8 cellular contexts compared by ENCODE assay signal in the genomic region with DNA sequence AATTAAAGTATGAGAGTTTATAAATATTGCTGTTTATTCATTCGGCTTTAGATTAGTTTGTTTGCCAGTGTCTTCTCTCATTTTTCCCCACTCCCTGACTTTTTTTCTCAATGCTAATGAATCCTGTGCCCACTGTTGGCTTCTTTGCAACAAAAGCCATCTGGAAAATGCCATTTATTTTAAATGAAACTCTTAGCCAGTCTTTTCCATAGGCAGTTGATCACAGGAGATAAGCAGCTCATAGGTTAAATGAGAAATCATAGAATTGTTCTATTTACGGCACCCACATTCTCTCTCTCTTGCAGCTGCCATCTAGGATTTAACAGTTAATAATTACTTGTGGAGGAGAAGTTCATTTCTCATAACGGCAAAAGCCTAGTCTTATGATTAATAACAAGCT.
"Had no signal": no experiment of that assay in that cellular context is flagged by ENCODE, and none has a peak within 500 bp of the region (broad histone marks: within the 10 kb centered on the region; RNA-seq: fewer than 3 reads in every experiment).

No MANE protein-coding gene starts in this region.

- H3K27ac ChIP-seq: GM23248, HL-60 had no signal

- H2AFZ ChIP-seq: GM23248 had no signal

- H3K9me3 ChIP-seq: HAP-1 had no signal

- DNase-seq: GM23248, GOT3, H7, HFFc6 had no signal

- ATAC-seq: HCT116, HepG2 had no signal

- H3K36me3 ChIP-seq: HAP-1 had no signal

- H3K4me3 ChIP-seq: GM23248, HAP-1 had no signal

- H3K4me1 ChIP-seq: HAP-1 had no signal
